1 cellular context compared by ENCODE assay signal in genomic region chr2:237966565-237967462, GRCh38.
TF ChIP-seq lines count a peak whose summit lies in the region.

Gene UBE2F, plus strand, starts transcription at chr2:237967014. Its CDS starts 6,094 bp downstream, at chr2:237973108.

TF ChIP-seq in HepG2, 621 proteins besides CTCF, POLR2A, EP300 and RAD21 (continued from another document and continues in another):
- TF ChIP-seq ZNF18 (CRISPR knock-in tag; IDR thresholded peaks at IDR 0.05; ENCODE audit: insufficient replicate concordance) = peak; percentile 57
- TF ChIP-seq FOXM1 (CRISPR knock-in tag; IDR thresholded peaks at IDR 0.05) = no peak
- no peak for TF ChIP-seq LCORL (IDR thresholded peaks at IDR 0.05)
- peak; percentile 32; the same call in 1 of the 2 replicates for TF ChIP-seq LCORL (CRISPR knock-in tag; IDR thresholded peaks at IDR 0.05)
- TF ChIP-seq NFYC (CRISPR knock-in tag; IDR thresholded peaks at IDR 0.05) = peak; percentile 96
- TF ChIP-seq ZNF772 (CRISPR knock-in tag; IDR thresholded peaks at IDR 0.05) = peak; percentile 39; the same call in 1 of the 2 replicates
- TF ChIP-seq ZNF382 (CRISPR knock-in tag; IDR thresholded peaks at IDR 0.05; ENCODE audit: borderline replicate concordance) = no peak
- TF ChIP-seq MEF2D (CRISPR knock-in tag; IDR thresholded peaks at IDR 0.05) = 0 out of 2 replicates have a peak, but pooled peaks have one; percentile 44
- no peak for TF ChIP-seq SSRP1 (CRISPR knock-in tag; IDR thresholded peaks at IDR 0.05)
- TF ChIP-seq MXD1 (CRISPR knock-in tag; IDR thresholded peaks at IDR 0.05) = peak; percentile 84; the same call in 1 of the 2 replicates
- no peak; the same call in 1 of the 2 replicates for TF ChIP-seq ZNF232 (CRISPR knock-in tag; IDR thresholded peaks at IDR 0.05; ENCODE audit: borderline replicate concordance)
- no peak for TF ChIP-seq ZEB1 (IDR thresholded peaks at IDR 0.05; ENCODE audit: insufficient replicate concordance, low read depth)
- peak; percentile 95 for TF ChIP-seq ZBTB25 (CRISPR knock-in tag; IDR thresholded peaks at IDR 0.05)
- peak; percentile 28; the same call in 1 of the 2 replicates for TF ChIP-seq RARA (CRISPR knock-in tag; IDR thresholded peaks at IDR 0.05)
- TF ChIP-seq NFATC3 (CRISPR knock-in tag; IDR thresholded peaks at IDR 0.05) = 0 out of 2 replicates have a peak, but pooled peaks have one; percentile 70
- TF ChIP-seq ZXDC (CRISPR knock-in tag; IDR thresholded peaks at IDR 0.05) = peak; percentile 27; the same call in 1 of the 2 replicates
- peak; percentile 90 for TF ChIP-seq ZKSCAN1 (IDR thresholded peaks at IDR 0.05; ENCODE audit: low read length)
- peak; percentile 70; the same call in 1 of the 2 replicates for TF ChIP-seq ETV6 (CRISPR knock-in tag; conservative IDR thresholded peaks at IDR 0.05)
- no peak for TF ChIP-seq ZC3H4 (CRISPR knock-in tag; IDR thresholded peaks at IDR 0.05; ENCODE audit: borderline replicate concordance)
- no peak for TF ChIP-seq ZFP36L2 (CRISPR knock-in tag; IDR thresholded peaks at IDR 0.05)
- TF ChIP-seq MED8 (CRISPR knock-in tag; IDR thresholded peaks at IDR 0.05; ENCODE audit: insufficient replicate concordance) = peak; percentile 23
- no peak for TF ChIP-seq JUNB (CRISPR knock-in tag; IDR thresholded peaks at IDR 0.05; ENCODE audit: borderline replicate concordance)
- no peak; the same call in 1 of the 2 replicates for TF ChIP-seq HES4 (CRISPR knock-in tag; IDR thresholded peaks at IDR 0.05; ENCODE audit: borderline replicate concordance)
- TF ChIP-seq ZFX (CRISPR knock-in tag; IDR thresholded peaks at IDR 0.05; ENCODE audit: low read depth) = peak; percentile 86
- no peak for TF ChIP-seq NBN (conservative IDR thresholded peaks at IDR 0.05)
- TF ChIP-seq KAT2B (IDR thresholded peaks at IDR 0.05; ENCODE audit: borderline replicate concordance, low read depth, low read length) = no peak
- peak in 1 of 2 experiments; percentile 31; a peak in 1 of 4 replicates for TF ChIP-seq NR2F1 (CRISPR knock-in tag; IDR thresholded peaks at IDR 0.05)
- TF ChIP-seq SOX6 (IDR thresholded peaks at IDR 0.05) = no peak
- TF ChIP-seq SOX6 (CRISPR knock-in tag; IDR thresholded peaks at IDR 0.05) = peak; percentile 71
- TF ChIP-seq ZFP82 (CRISPR knock-in tag; IDR thresholded peaks at IDR 0.05; ENCODE audit: borderline replicate concordance) = peak; percentile 89
- peak; percentile 76; the same call in 1 of the 2 replicates for TF ChIP-seq ZNF543 (CRISPR knock-in tag; IDR thresholded peaks at IDR 0.05)
- no peak for TF ChIP-seq PHB2 (IDR thresholded peaks at IDR 0.05; ENCODE audit: partially characterized antibody)
- TF ChIP-seq HDAC6 (IDR thresholded peaks at IDR 0.05; ENCODE audit: low read depth, low read length) = no peak
- peak; percentile 47; the same call in 1 of the 2 replicates for TF ChIP-seq SP5 (CRISPR knock-in tag; IDR thresholded peaks at IDR 0.05; ENCODE audit: borderline replicate concordance, low read depth)
- TF ChIP-seq ONECUT2 (CRISPR knock-in tag; IDR thresholded peaks at IDR 0.05) = no peak
- no peak for TF ChIP-seq NFKBIZ (CRISPR knock-in tag; IDR thresholded peaks at IDR 0.05)
- peak; percentile 86; the same call in 1 of the 2 replicates for TF ChIP-seq NRL (CRISPR knock-in tag; IDR thresholded peaks at IDR 0.05; ENCODE audit: borderline replicate concordance)
- 0 out of 2 replicates have a peak, but pooled peaks have one; percentile 87 for TF ChIP-seq ZNF550 (CRISPR knock-in tag; IDR thresholded peaks at IDR 0.05; ENCODE audit: borderline replicate concordance)
- peak; percentile 77; the same call in 1 of the 2 replicates for TF ChIP-seq WIZ (CRISPR knock-in tag; IDR thresholded peaks at IDR 0.05)
- TF ChIP-seq PCBP2 (optimal IDR thresholded peaks at IDR 0.05; ENCODE audit: low read depth, low read length, poor library complexity, severe bottlenecking) = no peak
- TF ChIP-seq ZNF124 (CRISPR knock-in tag; IDR thresholded peaks at IDR 0.05) = 0 out of 2 replicates have a peak, but pooled peaks have one; percentile 17
- no peak for TF ChIP-seq ZNF576 (CRISPR knock-in tag; IDR thresholded peaks at IDR 0.05)
- TF ChIP-seq BRD4 (CRISPR knock-in tag; IDR thresholded peaks at IDR 0.05) = no peak
- TF ChIP-seq ZNF704 (CRISPR knock-in tag; IDR thresholded peaks at IDR 0.05; ENCODE audit: borderline replicate concordance) = peak; percentile 26; the same call in 1 of the 2 replicates
- no peak for TF ChIP-seq ZNF513 (CRISPR knock-in tag; conservative IDR thresholded peaks at IDR 0.05)
- TF ChIP-seq MAF1 (CRISPR knock-in tag; IDR thresholded peaks at IDR 0.05; ENCODE audit: borderline replicate concordance) = no peak
- 0 out of 2 replicates have a peak, but pooled peaks have one; percentile 79 for TF ChIP-seq POGK (CRISPR knock-in tag; conservative IDR thresholded peaks at IDR 0.05)
- no peak for TF ChIP-seq SRY (CRISPR knock-in tag; IDR thresholded peaks at IDR 0.05)
- TF ChIP-seq TSC22D2 (CRISPR knock-in tag; IDR thresholded peaks at IDR 0.05; ENCODE audit: borderline replicate concordance) = 0 out of 2 replicates have a peak, but pooled peaks have one; percentile 66
- TF ChIP-seq ZNF10 (CRISPR knock-in tag; IDR thresholded peaks at IDR 0.05; ENCODE audit: borderline replicate concordance, low read depth) = no peak
- TF ChIP-seq ZNF564 (CRISPR knock-in tag; IDR thresholded peaks at IDR 0.05) = peak; percentile 25; the same call in 1 of the 2 replicates
- TF ChIP-seq BORCS8-MEF2B (CRISPR knock-in tag; IDR thresholded peaks at IDR 0.05) = no peak; the same call in 1 of the 2 replicates
- peak; percentile 71; the same call in 1 of the 2 replicates for TF ChIP-seq KLF9 (CRISPR knock-in tag; IDR thresholded peaks at IDR 0.05; ENCODE audit: low read depth)
- TF ChIP-seq ZUFSP (CRISPR knock-in tag; IDR thresholded peaks at IDR 0.05; ENCODE audit: borderline replicate concordance) = no peak
- TF ChIP-seq IRF1 (CRISPR knock-in tag; IDR thresholded peaks at IDR 0.05; ENCODE audit: low read depth) = no peak
- no peak for TF ChIP-seq ZNF740 (CRISPR knock-in tag; IDR thresholded peaks at IDR 0.05)
- peak; percentile 84 for TF ChIP-seq IKZF5 (CRISPR knock-in tag; IDR thresholded peaks at IDR 0.05)
